In the genomic region with DNA sequence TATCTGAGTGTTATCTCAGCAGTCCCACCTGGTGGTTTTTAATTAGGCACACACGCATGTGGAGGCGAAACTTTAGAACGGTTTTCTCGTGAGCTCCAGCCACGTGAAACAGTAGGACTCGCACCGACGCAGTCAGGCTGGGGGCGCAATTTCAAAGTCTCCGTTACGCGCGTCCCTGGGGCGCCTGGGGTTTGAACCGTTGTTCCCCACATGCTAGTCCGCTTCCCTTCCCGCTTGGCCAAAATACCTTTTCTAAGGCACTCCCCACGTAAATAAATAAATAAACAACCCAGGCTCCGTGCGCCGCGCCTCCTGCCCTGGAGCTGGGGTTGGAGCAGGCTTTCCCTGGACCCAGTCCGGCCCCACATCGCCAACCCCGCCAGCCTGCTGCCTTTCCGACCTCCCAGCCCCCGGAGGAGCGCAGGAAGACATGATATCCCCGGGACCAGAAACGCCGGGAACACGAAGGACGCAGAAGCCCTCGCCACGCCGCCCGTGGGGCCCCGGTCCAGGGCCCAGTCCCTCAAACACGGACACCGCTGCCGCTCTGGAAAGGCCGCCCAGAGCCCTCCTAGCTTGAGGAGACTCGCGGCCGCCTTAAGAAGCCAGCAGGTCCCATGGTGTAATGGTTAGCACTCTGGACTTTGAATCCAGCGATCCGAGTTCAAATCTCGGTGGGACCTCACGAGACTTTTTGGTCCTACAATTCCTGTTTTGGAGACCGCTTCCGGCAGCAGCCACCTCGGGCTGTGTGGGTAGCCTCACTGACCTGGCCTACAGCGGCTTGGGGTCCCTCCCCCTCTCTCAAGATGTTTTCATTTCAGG, we compare ENCODE assay signal across 8 cellular contexts. TPM values are rescaled to one million over a fixed set of nuclear protein-coding genes. Genes with fewer than 3 reads are reported as not detected.
DNase-seq lines count a peak whose midpoint lies in the region; ATAC-seq and TF ChIP-seq lines count a peak whose summit lies in the region.

No MANE protein-coding gene starts in this region.

- peak; percentile 66 for DNase-seq in GM04504 (ENCODE audit: low read depth)
- peak; percentile 83 for DNase-seq in MV-4-11 (lab: John Stamatoyannopoulos, UW)
- peak; percentile 93 for DNase-seq in SK-MEL-5 (ENCODE audit: low read depth, low spot score)
- peak; percentile 92 for DNase-seq in activated naive CD4-positive, alpha-beta T cell treated with anti-CD3 and anti-CD28 coated beads, Interleukin-2, amount 10 ng/mL, durations not matched to agents 7 days and 5 days
- DNase-seq in glomerular endothelial cell (ENCODE audit: extremely low read depth, low read depth, low spot score): peak; percentile 70
- DNase-seq in occipital lobe (lab: John Stamatoyannopoulos, UW): peak; percentile 93
- peak; percentile 96 for DNase-seq in testis

- in situ Hi-C loops in SK-MEL-5 (cut with HindIII; ENCODE audit: low pct_unique_long_range_greater_than_20kb, low sequenced_read_pairs): no loop called here

- CTCF ChIA-PET in activated naive CD4-positive, alpha-beta T cell treated with anti-CD3 and anti-CD28 coated beads, Interleukin-2, amount 10 ng/mL, durations not matched to agents 7 days and 5 days (lab: Charles Lee): interaction anchor here (0.7 to 3.2 kb wide), 8 partner anchors 8 to 35 kb away, joined by 3 to 21 read pairs (median 4); a partner anchor contains a TSS

- H3K9me3 Mint-ChIP-seq in activated naive CD4-positive, alpha-beta T cell treated with anti-CD3 and anti-CD28 coated beads, Interleukin-2, amount 10 ng/mL, durations not matched to agents 7 days and 5 days: no peaks in the 10 kb centered on the region

- H3K4me3 ChIP-seq in testis: peak overlapping the region; percentile 75 to 77

- no peaks in the 10 kb centered on the region for H3K4me1 ChIP-seq in testis

- 0 to 2% methylated on average over 39 to 45 of the region's 53 CpGs for WGBS in testis, 2 donors

- H3K36me3 Mint-ChIP-seq in activated naive CD4-positive, alpha-beta T cell treated with anti-CD3 and anti-CD28 coated beads, Interleukin-2, amount 10 ng/mL, durations not matched to agents 7 days and 5 days: no peaks in the 10 kb centered on the region

- peak in 2 of 3 experiments; percentile 5 to 19 for TF ChIP-seq CTCF in testis (IDR thresholded peaks at IDR 0.05)

- intact Hi-C loops in testis (cut with DNase I; ENCODE audit: low total_unique reads): no loop called here

- H3K27ac Mint-ChIP-seq in activated naive CD4-positive, alpha-beta T cell treated with anti-CD3 and anti-CD28 coated beads, Interleukin-2, amount 10 ng/mL, durations not matched to agents 7 days and 5 days: peak overlapping the region; percentile 100

- H3K27ac ChIP-seq in testis: peak overlapping the region; percentile 95 to 99

- no peaks in the 10 kb centered on the region for H3K36me3 ChIP-seq in testis (ENCODE audit: low read depth, missing control alignments)

- H3K27me3 ChIP-seq in testis: no peaks in the 10 kb centered on the region

- peaks cover 54% of the 10 kb centered on the region for H3K4me1 Mint-ChIP-seq in activated naive CD4-positive, alpha-beta T cell treated with anti-CD3 and anti-CD28 coated beads, Interleukin-2, amount 10 ng/mL, durations not matched to agents 7 days and 5 days

- no peaks in the 10 kb centered on the region for H3K9me3 ChIP-seq in testis

- peak; percentile 51 for ATAC-seq in HG02571 (IDR thresholded peaks at IDR 0.05; ENCODE audit: unreplicated experiment)

- H3K27me3 Mint-ChIP-seq in activated naive CD4-positive, alpha-beta T cell treated with anti-CD3 and anti-CD28 coated beads, Interleukin-2, amount 10 ng/mL, durations not matched to agents 7 days and 5 days: peaks cover 18% of the 10 kb centered on the region

- peak overlapping the region; percentile 84 for H3K4me3 Mint-ChIP-seq in activated naive CD4-positive, alpha-beta T cell treated with anti-CD3 and anti-CD28 coated beads, Interleukin-2, amount 10 ng/mL, durations not matched to agents 7 days and 5 days

- TF ChIP-seq POLR2A in testis (IDR thresholded peaks at IDR 0.05): no peak

RNA-seq across cellular contexts. Expression of a gene that starts 18.2 kb away (rescaled TPM):
- total RNA-seq in SK-MEL-5 (2014; rRNA removed; shearing (Covaris generic)): not detected in 2 replicates
- polyA plus RNA-seq in SK-MEL-5 (2015; cell fraction: cytosol; rRNA removed): not detected in 2 replicates
- polyA plus RNA-seq in SK-MEL-5 (2015; cell fraction: nucleus; rRNA removed): not detected in 2 replicates
- 1.4 and 2.9 TPM in 2 replicates for total RNA-seq in glomerular endothelial cell
- total RNA-seq in occipital lobe: 0.31 TPM
- under 1 TPM in 1 of 2 donors, not detected in 1; 0.68 TPM for total RNA-seq in testis
- polyA plus RNA-seq in testis (ENCODE audit: insufficient read depth, low read depth, low replicate concordance): 2.2 TPM

RNA-seq across cellular contexts. Expression of a gene that starts 18.4 kb away (rescaled TPM):
- total RNA-seq in SK-MEL-5 (2014; rRNA removed; shearing (Covaris generic)): not detected in 2 replicates
- polyA plus RNA-seq in SK-MEL-5 (2015; cell fraction: cytosol; rRNA removed): not detected in 2 replicates
- not detected in 2 replicates for polyA plus RNA-seq in SK-MEL-5 (2015; cell fraction: nucleus; rRNA removed)
- 22.3 and 26.2 TPM in 2 replicates for total RNA-seq in glomerular endothelial cell
- 0.62 TPM for total RNA-seq in occipital lobe
- total RNA-seq in testis: 1 to 10 TPM in 1 of 2 donors, under 1 TPM in 1; 0.87 to 2.2 TPM
- 3.9 TPM for polyA plus RNA-seq in testis (ENCODE audit: insufficient read depth, low read depth, low replicate concordance)

RNA-seq across cellular contexts. Expression of a gene that starts 38.5 kb away (rescaled TPM):
- 0.40 and 0.50 TPM in 2 replicates for total RNA-seq in SK-MEL-5 (2014; rRNA removed; shearing (Covaris generic))
- polyA plus RNA-seq in SK-MEL-5 (2015; cell fraction: cytosol; rRNA removed): 0.41 and 1.6 TPM in 2 replicates
- polyA plus RNA-seq in SK-MEL-5 (2015; cell fraction: nucleus; rRNA removed): 1.2 and 1.9 TPM in 2 replicates
- 0.10 TPM in 1 of 2 replicates, not detected in the other for total RNA-seq in glomerular endothelial cell
- total RNA-seq in occipital lobe: 1.6 TPM
- total RNA-seq in testis: 100 to 1,000 TPM in 1 of 2 donors, 10 to 100 TPM in 1; 35.4 to 138 TPM
- 99.5 TPM for polyA plus RNA-seq in testis (ENCODE audit: insufficient read depth, low read depth, low replicate concordance)

RNA-seq across cellular contexts. Expression of a gene that starts 59.6 kb away (rescaled TPM):
- total RNA-seq in SK-MEL-5 (2014; rRNA removed; shearing (Covaris generic)): not detected in 2 replicates
- not detected in 2 replicates for polyA plus RNA-seq in SK-MEL-5 (2015; cell fraction: cytosol; rRNA removed)
- polyA plus RNA-seq in SK-MEL-5 (2015; cell fraction: nucleus; rRNA removed): not detected in 2 replicates
- total RNA-seq in glomerular endothelial cell (not detected in 2 replicates), occipital lobe (not detected), testis (under 1 TPM; 0.24 to 0.37 TPM)
- 0.69 TPM for polyA plus RNA-seq in testis (ENCODE audit: insufficient read depth, low read depth, low replicate concordance)

Comparison
In these comparisons a context has a peak if more than half of its experiments do, and no peak if none do; other contexts are left out.
1. Peak in every context shown above with its lines: DNase-seq, ATAC-seq, H3K4me3 ChIP-seq and H3K27ac ChIP-seq.
2. RNA of a gene that starts 38.5 kb away (total RNA-seq): 35.4 to 138 TPM in testis; 1.6 TPM in occipital lobe (single experiment), 0.40 to 0.50 TPM in SK-MEL-5 and 0.10 TPM in glomerular endothelial cell; every median in the first group is over 10 times any median in the second.